Comparison of ENCODE assay signal across 17 cellular contexts in the genomic region with DNA sequence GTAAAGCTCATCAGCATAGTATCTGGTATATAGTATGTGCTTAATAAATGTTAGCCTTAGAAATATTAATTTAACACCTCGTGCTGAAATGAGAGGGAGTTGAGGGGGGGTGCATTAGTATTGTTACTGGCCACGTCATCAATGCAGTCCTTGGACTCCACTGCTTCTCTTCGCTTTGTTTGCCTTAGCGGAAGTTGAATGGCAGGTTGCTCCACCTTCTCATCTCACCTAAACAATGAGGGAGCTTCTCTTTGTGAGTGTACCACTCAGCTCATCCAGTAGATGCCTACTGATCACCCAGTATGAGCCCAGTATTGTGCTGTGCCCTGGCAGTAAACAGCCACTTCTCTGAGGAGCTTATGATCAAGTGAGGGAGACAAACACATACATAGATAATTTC. TPM values are rescaled to one million over a fixed set of nuclear protein-coding genes. Genes with fewer than 3 reads are reported as not detected.
A peak's percentile ranks its signal among the peaks of the same experiment; 100 is the strongest.
DNase-seq lines count a peak whose midpoint lies in the region; ATAC-seq and TF ChIP-seq lines count a peak whose summit lies in the region.
"Had no signal": no experiment of that assay in that cellular context is flagged by ENCODE, and none has a peak within 500 bp of the region (broad histone marks: within the 10 kb centered on the region; RNA-seq: fewer than 3 reads in every experiment).

No MANE protein-coding gene starts in this region.

- ATAC-seq in IMR-90 (ENCODE audit: low read depth) (no peak), esophagus mucosa (peak; percentile 56), GM18873 (IDR thresholded peaks at IDR 0.05; ENCODE audit: low FRiP score, unreplicated experiment) (no peak)

- no peak overlapping the region for H4K5ac ChIP-seq in IMR-90 (ENCODE audit: low read depth, low read length)

- in situ Hi-C loops in IMR-90 (cut with MboI; ENCODE audit: low sequenced_read_pairs): no loop called here

- H3K27me3 ChIP-seq in IMR-90 (ENCODE audit: control insufficient read depth, insufficient read depth, low read length): no peaks in the 10 kb centered on the region

- no peak overlapping the region for H3K14ac ChIP-seq in IMR-90 (replicated peaks; ENCODE audit: low read depth, low read length)

- H3K56ac ChIP-seq in IMR-90 (ENCODE audit: extremely low read depth, insufficient read depth, low read length): no peak overlapping the region

- H3K23ac ChIP-seq in IMR-90 (ENCODE audit: low read depth, low read length): 0 out of 2 replicates have a peak overlapping the region, but pooled peaks have one; percentile 25

- no peaks in the 10 kb centered on the region for H3K9me3 ChIP-seq in IMR-90 (ENCODE audit: control insufficient read depth, insufficient read depth, low read length)

- H3K9ac ChIP-seq in IMR-90 (ENCODE audit: low read depth, low read length): no peak overlapping the region
- H3K9ac ChIP-seq: GM23248 had no signal

- WGBS in IMR-90 (ENCODE audit: extremely low coverage in 2 of 2, insufficient read length in 1 of 2), 2 experiments: no CpG with 5 or more reads among the region's 4 CpGs

- TF ChIP-seq POLR2A in IMR-90 (IDR thresholded peaks at IDR 0.05; ENCODE audit: low read depth, low read length): no peak

- no peak overlapping the region for H2BK15ac ChIP-seq in IMR-90 (ENCODE audit: low read depth, low read length)

- no peak for TF ChIP-seq CTCF in IMR-90 (conservative IDR thresholded peaks at IDR 0.05; ENCODE audit: low read depth, low read length)

- H2AFZ ChIP-seq in IMR-90 (replicated peaks; ENCODE audit: low read length, poor library complexity): no peak overlapping the region
- H2AFZ ChIP-seq: GM23248 had no signal

- no peaks in the 10 kb centered on the region for H3K36me3 ChIP-seq in IMR-90 (ENCODE audit: control insufficient read depth, insufficient read depth, low read length)

- peaks cover under 1% of the 10 kb centered on the region; the same call in 1 of the 2 replicates for H3K9me1 ChIP-seq in IMR-90 (ENCODE audit: insufficient read depth, low read length)

- no peak overlapping the region for H4K8ac ChIP-seq in IMR-90 (ENCODE audit: low read depth in 2 of 2, low read length in 2 of 2)

- H4K91ac ChIP-seq in IMR-90 (ENCODE audit: insufficient read depth, low read depth, low read length): no peak overlapping the region

- no peak overlapping the region for H3K4ac ChIP-seq in IMR-90 (ENCODE audit: low read depth, low read length)

- no peak overlapping the region for H2BK120ac ChIP-seq in IMR-90 (ENCODE audit: low read depth, low read length)

- H2BK5ac ChIP-seq in IMR-90 (ENCODE audit: low read depth, low read length, poor library complexity, severe bottlenecking): no peak overlapping the region

- BruUV-seq in IMR-90 (replicated peaks; lab: Mats Ljungman, UMichigan): no TSS peak

- no peak for TF ChIP-seq RAD21 in IMR-90 (IDR thresholded peaks at IDR 0.05; ENCODE audit: low read length)

- H3K27ac ChIP-seq in IMR-90 (ENCODE audit: insufficient read depth, low read length): no peak overlapping the region
- H3K27ac ChIP-seq: GM23248 had no signal

- H4K20me1 ChIP-seq in IMR-90 (ENCODE audit: insufficient read depth, low read length): no peaks in the 10 kb centered on the region

- no peak overlapping the region for H3K18ac ChIP-seq in IMR-90 (ENCODE audit: low read depth, low read length)

- intact Hi-C loops in IMR-90 (cut with micrococcal nuclease): no loop called here

- H3K4me2 ChIP-seq in IMR-90 (ENCODE audit: low read depth, low read length): no peak overlapping the region

- H3K4me1 ChIP-seq in IMR-90 (ENCODE audit: control insufficient read depth, insufficient read depth, low read length): peaks cover 2% of the 10 kb centered on the region; the same call in 1 of the 2 replicates

- H2BK20ac ChIP-seq in IMR-90 (ENCODE audit: low read depth, low read length): no peak overlapping the region

- H3K4me3 ChIP-seq in IMR-90 (ENCODE audit: insufficient read depth, low read depth, low read length): no peak overlapping the region
- H3K4me3 ChIP-seq: GM23248 had no signal

- peaks cover 7 to 24% of the 10 kb centered on the region in 2 experiments for H3K79me1 ChIP-seq in IMR-90 (ENCODE audit: low read depth in 1 of 2, low read length in 2 of 2)

- H2AK5ac ChIP-seq in IMR-90 (ENCODE audit: low read depth, low read length): no peak overlapping the region

- CTCF ChIA-PET in IMR-90 (lab: Yijun Ruan, JAX): interaction anchor here (0.7 kb wide), 1 partner anchor 1778 kb away, joined by 3 read pairs; no protein-coding TSS in a partner anchor

- H2AK9ac ChIP-seq in IMR-90 (replicated peaks; ENCODE audit: low read depth, low read length, poor library complexity): no peak overlapping the region

- peak; percentile 40 for DNase-seq in NCI-H748 (lab: John Stamatoyannopoulos, UW; ENCODE audit: unreplicated experiment)
- DNase-seq in NCI-H748 treated with DMSO at 0.1 percent for 48 hours (lab: John Stamatoyannopoulos, UW): no peak
- no peak for DNase-seq in IMR-90
- DNase-seq in NCI-H69 (lab: John Stamatoyannopoulos, UW): peak; percentile 27
- no peak for DNase-seq in NCI-H510A treated with DMSO at 0.1 percent for 48 hours (lab: John Stamatoyannopoulos, UW)
- DNase-seq in NCI-H128 (lab: John Stamatoyannopoulos, UW; ENCODE audit: unreplicated experiment): no peak
- DNase-seq: C1 segment of cervical spinal cord; CD4-positive, alpha-beta memory T cell; COR-L47; DMS153; DMS79 treated with DMSO at 0.1 percent for 48 hours; GF-D8; GM23248; H7; HCEC 1CT had no signal

- POLR2A ChIA-PET in IMR-90 (lab: Charles Lee; ENCODE audit: unreplicated experiment): no interaction called here

- dilution Hi-C loops in IMR-90 (cut with HindIII; ENCODE audit: low sequenced_read_pairs, unreplicated experiment): no loop called here

TF ChIP-seq in IMR-90, 13 proteins besides CTCF, POLR2A, EP300 and RAD21:
- TF ChIP-seq RFX5 (IDR thresholded peaks at IDR 0.05; ENCODE audit: low read depth, low read length) (no peak), MAFK (IDR thresholded peaks at IDR 0.05; ENCODE audit: low read depth, low read length) (no peak), CEBPB (IDR thresholded peaks at IDR 0.05; ENCODE audit: low read depth, low read length) (no peak), CHD1 (IDR thresholded peaks at IDR 0.05; ENCODE audit: low read depth, low read length) (no peak), MAZ (IDR thresholded peaks at IDR 0.05; ENCODE audit: borderline replicate concordance, low read depth, low read length) (no peak), SMC3 (IDR thresholded peaks at IDR 0.05; ENCODE audit: low read depth, low read length) (no peak), BHLHE40 (IDR thresholded peaks at IDR 0.05; ENCODE audit: low read depth, low read length) (no peak), RCOR1 (IDR thresholded peaks at IDR 0.05; ENCODE audit: insufficient replicate concordance, low read length) (no peak)
- TF ChIP-seq, protein P1, sequence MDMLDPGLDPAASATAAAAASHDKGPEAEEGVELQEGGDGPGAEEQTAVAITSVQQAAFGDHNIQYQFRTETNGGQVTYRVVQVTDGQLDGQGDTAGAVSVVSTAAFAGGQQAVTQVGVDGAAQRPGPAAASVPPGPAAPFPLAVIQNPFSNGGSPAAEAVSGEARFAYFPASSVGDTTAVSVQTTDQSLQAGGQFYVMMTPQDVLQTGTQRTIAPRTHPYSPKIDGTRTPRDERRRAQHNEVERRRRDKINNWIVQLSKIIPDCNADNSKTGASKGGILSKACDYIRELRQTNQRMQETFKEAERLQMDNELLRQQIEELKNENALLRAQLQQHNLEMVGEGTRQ (IDR thresholded peaks at IDR 0.05; ENCODE audit: low read depth, low read length): no peak

RNA-seq across cellular contexts. Expression of gene TMEM117, which starts 4.5 kb away (rescaled TPM):
- total RNA-seq in IMR-90 (2012; rRNA removed): 21.0 and 29.7 TPM in 2 replicates
- polyA plus RNA-seq in IMR-90 (2012; rRNA removed): 6.1 and 8.7 TPM in 2 replicates
- polyA plus RNA-seq in IMR-90 (2012; cell fraction: cytosol; rRNA removed): 3.1 and 4.4 TPM in 2 replicates
- polyA plus RNA-seq in IMR-90 (2012; cell fraction: nucleus; rRNA removed; ENCODE audit: low replicate concordance): 1.6 and 7.0 TPM in 2 replicates
- 14.3 TPM for total RNA-seq in esophagus mucosa

RNA-seq across cellular contexts. Expression of gene TWF1, which starts 34.2 kb away (rescaled TPM):
- total RNA-seq in IMR-90 (2012; rRNA removed) (141 and 248 TPM in 2 replicates), esophagus mucosa (164 TPM)
- 49.7 and 67.0 TPM in 2 replicates for polyA plus RNA-seq in IMR-90 (2012; rRNA removed)
- 12.1 and 14.3 TPM in 2 replicates for polyA plus RNA-seq in IMR-90 (2012; cell fraction: cytosol; rRNA removed)
- 4.4 and 27.8 TPM in 2 replicates for polyA plus RNA-seq in IMR-90 (2012; cell fraction: nucleus; rRNA removed; ENCODE audit: low replicate concordance)

Comparison
In these comparisons a context has a peak if more than half of its experiments do, and no peak if none do; other contexts are left out.
1. DNase-seq: peak in NCI-H748 (single experiment) and NCI-H69 (single experiment); none in NCI-H748 treated with DMSO at 0.1 percent for 48 hours (single experiment), IMR-90 (single experiment), NCI-H510A treated with DMSO at 0.1 percent for 48 hours (single experiment) and NCI-H128 (single experiment).